15 cellular contexts compared by ENCODE assay signal in the genomic region with DNA sequence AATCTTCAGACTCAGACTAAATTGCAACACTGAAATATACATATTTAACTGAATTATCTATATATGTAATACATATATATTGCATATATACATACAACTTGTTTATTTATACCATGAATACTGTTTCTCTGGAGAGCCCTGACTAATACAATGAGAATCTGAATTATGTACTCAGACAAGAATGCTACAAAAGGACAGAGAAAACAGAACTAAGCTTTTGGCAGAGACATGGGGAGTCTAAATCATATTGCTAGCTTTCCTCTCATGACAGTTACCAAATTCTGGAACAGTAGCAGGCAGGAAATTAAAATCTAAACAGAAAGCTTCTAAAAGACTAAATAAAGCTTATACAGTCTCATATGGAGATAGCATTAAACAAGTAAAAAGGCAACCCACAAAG.
DNase-seq lines count a peak whose midpoint lies in the region; ATAC-seq and TF ChIP-seq lines count a peak whose summit lies in the region.
"Had no signal": no experiment of that assay in that cellular context is flagged by ENCODE, and none has a peak within 500 bp of the region (broad histone marks: within the 10 kb centered on the region; RNA-seq: fewer than 3 reads in every experiment).

No MANE protein-coding gene starts in this region.

- no peak for ATAC-seq in T-helper 17 cell
- ATAC-seq: activated CD8-positive, alpha-beta T cell treated with anti-CD3 and anti-CD28 coated beads, Interleukin-2, amount 10 ng/mL, durations not matched to agents 7 days and 5 days; right cardiac atrium had no signal

- CTCF ChIA-PET in activated CD4-positive, alpha-beta T cell treated with anti-CD3 and anti-CD28 coated beads, Interleukin-2, amount 10 ng/mL, durations not matched to agents 7 days and 5 days (lab: Charles Lee) = interaction anchor here (1.6 kb wide), 1 partner anchor 9 kb away, joined by 5 read pairs; no protein-coding TSS in a partner anchor

- POLR2A ChIA-PET in activated CD4-positive, alpha-beta T cell treated with anti-CD3 and anti-CD28 coated beads, Interleukin-2, amount 10 ng/mL, durations not matched to agents 7 days and 5 days (lab: Charles Lee) = no interaction called here

- no peak overlapping the region for H3K27ac Mint-ChIP-seq in T-helper 17 cell
- H3K27ac Mint-ChIP-seq in activated CD4-positive, alpha-beta T cell treated with anti-CD3 and anti-CD28 coated beads, Interleukin-2, amount 10 ng/mL, durations not matched to agents 7 days and 5 days = no peak overlapping the region
- H3K27ac Mint-ChIP-seq: activated CD8-positive, alpha-beta T cell treated with anti-CD3 and anti-CD28 coated beads, Interleukin-2, amount 10 ng/mL, durations not matched to agents 7 days and 5 days; naive B cell; T-helper 2 cell treated with Interferon-gamma antibody and Interleukin-4, amounts not matched to agents 5 μg/mL and 100 μg/mL, for 36 hours had no signal

- H3K4me1 Mint-ChIP-seq in T-helper 17 cell = peaks cover 2% of the 10 kb centered on the region
- no peaks in the 10 kb centered on the region for H3K4me1 Mint-ChIP-seq in activated CD4-positive, alpha-beta T cell treated with anti-CD3 and anti-CD28 coated beads, Interleukin-2, amount 10 ng/mL, durations not matched to agents 7 days and 5 days
- H3K4me1 Mint-ChIP-seq: naive B cell had no signal

- H3K4me3 ChIP-seq in brain microvascular endothelial cell (ENCODE audit: low read depth, low read length) (no peak overlapping the region), left ventricle myocardium inferior (no peak overlapping the region)

- no peaks in the 10 kb centered on the region for H3K36me3 ChIP-seq in brain microvascular endothelial cell (replicated peaks)
- no peaks in the 10 kb centered on the region for H3K36me3 ChIP-seq in left ventricle myocardium inferior

- no peak overlapping the region for H3K4me3 Mint-ChIP-seq in T-helper 17 cell
- no peak overlapping the region for H3K4me3 Mint-ChIP-seq in activated CD4-positive, alpha-beta T cell treated with anti-CD3 and anti-CD28 coated beads, Interleukin-2, amount 10 ng/mL, durations not matched to agents 7 days and 5 days
- H3K4me3 Mint-ChIP-seq: activated CD8-positive, alpha-beta T cell treated with anti-CD3 and anti-CD28 coated beads, Interleukin-2, amount 10 ng/mL, durations not matched to agents 7 days and 5 days; naive B cell; T-helper 2 cell treated with Interferon-gamma antibody and Interleukin-4, amounts not matched to agents 5 μg/mL and 100 μg/mL, for 36 hours had no signal

- peaks cover 8% of the 10 kb centered on the region for H3K27me3 Mint-ChIP-seq in T-helper 17 cell
- peaks cover 13% of the 10 kb centered on the region for H3K27me3 Mint-ChIP-seq in activated CD4-positive, alpha-beta T cell treated with anti-CD3 and anti-CD28 coated beads, Interleukin-2, amount 10 ng/mL, durations not matched to agents 7 days and 5 days

- H3K36me3 Mint-ChIP-seq in T-helper 17 cell (ENCODE audit: low read depth) = no peaks in the 10 kb centered on the region
- no peaks in the 10 kb centered on the region for H3K36me3 Mint-ChIP-seq in activated CD4-positive, alpha-beta T cell treated with anti-CD3 and anti-CD28 coated beads, Interleukin-2, amount 10 ng/mL, durations not matched to agents 7 days and 5 days (ENCODE audit: low read depth)
- H3K36me3 Mint-ChIP-seq: naive B cell had no signal

- peaks cover 6% of the 10 kb centered on the region for H3K4me1 ChIP-seq in left ventricle myocardium inferior
- H3K4me1 ChIP-seq: Caco-2 had no signal

- peak; percentile 26 for DNase-seq in HT1080 (ENCODE audit: low read depth)
- DNase-seq in brain microvascular endothelial cell = peak; percentile 29
- DNase-seq in kidney glomerular epithelial cell (lab: John Stamatoyannopoulos, UW) = peak; percentile 43
- DNase-seq in NCI-H1417 treated with DMSO at 0.1 percent for 48 hours (lab: John Stamatoyannopoulos, UW) = no peak
- no peak for DNase-seq in left ventricle myocardium inferior
- DNase-seq in T-helper 17 cell = no peak
- DNase-seq in activated CD4-positive, alpha-beta T cell treated with anti-CD3 and anti-CD28 coated beads, Interleukin-2, amount 10 ng/mL, durations not matched to agents 7 days and 5 days = no peak
- DNase-seq: activated CD8-positive, alpha-beta T cell treated with anti-CD3 and anti-CD28 coated beads, Interleukin-2, amount 10 ng/mL, durations not matched to agents 7 days and 5 days; activated gamma-delta T cell treated with Interleukin-2 at 50 U/mL for 16 hours; Caco-2; islet precursor cell; naive B cell; NCI-H2171 treated with DMSO at 0.1 percent for 48 hours; right cardiac atrium had no signal

- H3K9me3 Mint-ChIP-seq in activated CD4-positive, alpha-beta T cell treated with anti-CD3 and anti-CD28 coated beads, Interleukin-2, amount 10 ng/mL, durations not matched to agents 7 days and 5 days = no peaks in the 10 kb centered on the region
- H3K9me3 Mint-ChIP-seq: naive B cell; T-helper 2 cell treated with Interferon-gamma antibody and Interleukin-4, amounts not matched to agents 5 μg/mL and 100 μg/mL, for 36 hours had no signal

- H3K27ac ChIP-seq in brain microvascular endothelial cell (peak overlapping the region; percentile 47), left ventricle myocardium inferior (replicated peaks) (no peak overlapping the region)

- H3K27me3 ChIP-seq in brain microvascular endothelial cell (replicated peaks) (no peaks in the 10 kb centered on the region), left ventricle myocardium inferior (ENCODE audit: low read depth) (no peaks in the 10 kb centered on the region)

- intact Hi-C loops in left ventricle myocardium inferior (cut with micrococcal nuclease) = no loop called here

- TF ChIP-seq CTCF in brain microvascular endothelial cell (IDR thresholded peaks at IDR 0.05; ENCODE audit: low read depth, low read length, missing control alignments) (no peak), left ventricle myocardium inferior (IDR thresholded peaks at IDR 0.05; ENCODE audit: borderline replicate concordance) (no peak)

- H3K9me3 ChIP-seq in left ventricle myocardium inferior (replicated peaks) (peaks cover 6% of the 10 kb centered on the region), T-helper 17 cell (ENCODE audit: control insufficient read depth, low read length, poor library complexity, severe bottlenecking) (no peaks in the 10 kb centered on the region)
- H3K9me3 ChIP-seq: Caco-2 had no signal

- in situ Hi-C loops in brain microvascular endothelial cell (cut with HindIII; ENCODE audit: low pct_ligation_motif_present, low sequenced_read_pairs) = no loop called here

Comparison
In these comparisons a context has a peak if more than half of its experiments do, and no peak if none do; other contexts are left out.
1. DNase-seq: peak in HT1080 (single experiment), brain microvascular endothelial cell (single experiment) and kidney glomerular epithelial cell (single experiment); none in NCI-H1417 treated with DMSO at 0.1 percent for 48 hours (single experiment), left ventricle myocardium inferior (single experiment), T-helper 17 cell (0 of 3) and activated CD4-positive, alpha-beta T cell treated with anti-CD3 and anti-CD28 coated beads, Interleukin-2, amount 10 ng/mL, durations not matched to agents 7 days and 5 days (single experiment).